36 cellular contexts compared by ENCODE assay signal in genomic region chr2:15905267-15905645, GRCh38. TPM values are rescaled to one million over a fixed set of nuclear protein-coding genes. Genes with fewer than 3 reads are reported as not detected.
"Had no signal": no experiment of that assay in that cellular context is flagged by ENCODE, and none has a peak within 500 bp of the region (broad histone marks: within the 10 kb centered on the region; RNA-seq: fewer than 3 reads in every experiment).

No MANE protein-coding gene starts in this region.

- DNase-seq: Karpas-422, Kasumi-1, MG63, MM.1S, MV-4-11, NCI-H1048, NCI-H1092, NCI-H1092 treated with DMSO at 0.1 percent for 48 hours, NCI-H1105, NCI-H1105 treated with DMSO at 0.1 percent for 48 hours, NCI-H1417, NCI-H1417 treated with DMSO at 0.1 percent for 48 hours, NCI-H1436, NCI-H1436 treated with DMSO at 0.1 percent for 48 hours, NCI-H146, NCI-H1694, NCI-H1694 treated with DMSO at 0.1 percent for 48 hours, NCI-H187, NCI-H187 treated with DMSO at 0.1 percent for 48 hours, NCI-H1930, NCI-H2029, NCI-H2029 treated with DMSO at 0.1 percent for 48 hours, NCI-H2081, NCI-H2081 treated with DMSO at 0.1 percent for 48 hours, NCI-H2107, NCI-H2171, NCI-H2171 treated with DMSO at 0.1 percent for 48 hours, NCI-H2227 treated with DMSO at 0.1 percent for 48 hours, NCI-H226, NCI-H345, NCI-H446, NCI-H446 treated with DMSO at 0.1 percent for 48 hours, NCI-H510A had no signal

RNA-seq across cellular contexts. Expression of gene MYCN, which starts 35.1 kb away (rescaled TPM):
- total RNA-seq: LHCN-M2, M059J, MCF 10A had no signal
